Comparison of ENCODE assay signal across 18 cellular contexts in the genomic region with DNA sequence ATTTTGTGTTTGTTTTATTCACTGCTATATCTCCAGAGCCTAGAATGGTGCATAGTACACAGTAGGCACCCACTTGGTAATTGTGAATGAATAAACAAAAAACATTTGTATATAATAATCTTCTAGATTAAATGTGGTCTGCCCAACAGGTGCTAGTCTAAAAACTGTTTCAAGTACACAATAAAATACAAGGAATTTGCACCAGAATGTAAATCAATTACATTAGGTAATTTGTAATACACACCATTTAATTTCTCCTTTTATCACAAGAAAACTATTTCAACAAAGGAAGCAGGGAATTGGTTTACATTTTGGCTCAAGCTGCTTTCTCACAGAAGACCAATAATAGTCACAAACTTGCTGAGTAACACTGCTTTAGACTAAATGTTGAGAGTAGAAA. TPM values are rescaled to one million over a fixed set of nuclear protein-coding genes. Genes with fewer than 3 reads are reported as not detected.
DNase-seq lines count a peak whose midpoint lies in the region; FAIRE-seq and TF ChIP-seq lines count a peak whose summit lies in the region.
"Had no signal": no experiment of that assay in that cellular context is flagged by ENCODE, and none has a peak within 500 bp of the region (broad histone marks: within the 10 kb centered on the region; RNA-seq: fewer than 3 reads in every experiment).

No MANE protein-coding gene starts in this region.

- H3K27ac Mint-ChIP-seq in astrocyte (ENCODE audit: unreplicated experiment) (no peak overlapping the region), endodermal cell (no peak overlapping the region)
- H3K27ac Mint-ChIP-seq: CD4-positive, CD25-positive, alpha-beta regulatory T cell; IgD-negative memory B cell had no signal

- H3K27me3 ChIP-seq in astrocyte (ENCODE audit: insufficient read depth, low read length): no peaks in the 10 kb centered on the region
- no peaks in the 10 kb centered on the region for H3K27me3 ChIP-seq in endodermal cell (ENCODE audit: control insufficient read depth, insufficient read depth, low read length, poor library complexity, severe bottlenecking)

- H3K4me1 ChIP-seq in astrocyte (ENCODE audit: insufficient read depth, low read length) (no peaks in the 10 kb centered on the region), endodermal cell (ENCODE audit: control insufficient read depth, insufficient read depth, low read length) (no peaks in the 10 kb centered on the region)

- H2AFZ ChIP-seq in astrocyte (ENCODE audit: low read depth, low read length): no peak overlapping the region
- H2AFZ ChIP-seq: GM23248 had no signal

- in situ Hi-C loops in ACHN (cut with HindIII; ENCODE audit: low pct_ligation_motif_present, low pct_unique_long_range_greater_than_20kb, low sequenced_read_pairs): no loop called here

- DNase-seq in H4 (ENCODE audit: low spot score) (peak; percentile 20), NCI-H1105 (lab: John Stamatoyannopoulos, UW) (peak; percentile 36), astrocyte (ENCODE audit: low read depth) (peak; percentile 17), fibroblast of the aortic adventitia (ENCODE audit: low read depth) (peak; percentile 14), EL (no peak), ACHN (no peak), OCI-M1 (lab: John Stamatoyannopoulos, UW) (no peak), endodermal cell (no peak)
- DNase-seq: CD4-positive, CD25-positive, alpha-beta regulatory T cell; GM23248; NCI-H1417 treated with DMSO at 0.1 percent for 48 hours; NCI-H187; NCI-H69; SHP77 treated with DMSO at 0.1 percent for 48 hours had no signal

- TF ChIP-seq CTCF in astrocyte (IDR thresholded peaks at IDR 0.05; ENCODE audit: insufficient read depth, low read depth, low read length): no peak
- no peak for TF ChIP-seq CTCF in fibroblast of the aortic adventitia (IDR thresholded peaks at IDR 0.05; ENCODE audit: insufficient read depth, low read length)
- TF ChIP-seq CTCF in endodermal cell (conservative IDR thresholded peaks at IDR 0.05): no peak

- no peaks in the 10 kb centered on the region for H3K9me3 ChIP-seq in astrocyte (ENCODE audit: insufficient read depth, low read depth, low read length)
- no peaks in the 10 kb centered on the region for H3K9me3 ChIP-seq in endodermal cell (ENCODE audit: control insufficient read depth, low read length)

- H3K36me3 ChIP-seq in astrocyte (ENCODE audit: insufficient read depth, low read length) (no peaks in the 10 kb centered on the region), endodermal cell (ENCODE audit: control insufficient read depth, insufficient read depth, low read length) (no peaks in the 10 kb centered on the region)

- no peaks in the 10 kb centered on the region for H3K79me2 ChIP-seq in astrocyte (ENCODE audit: insufficient read depth, low read length)

- no peaks in the 10 kb centered on the region for H4K20me1 ChIP-seq in astrocyte (ENCODE audit: insufficient read depth, low read length)

- H3K27me3 Mint-ChIP-seq in astrocyte (ENCODE audit: low read depth, unreplicated experiment) (no peaks in the 10 kb centered on the region), endodermal cell (ENCODE audit: insufficient read depth) (no peaks in the 10 kb centered on the region)
- H3K27me3 Mint-ChIP-seq: CD4-positive, CD25-positive, alpha-beta regulatory T cell; IgD-negative memory B cell had no signal

- H3K9me3 Mint-ChIP-seq in astrocyte (ENCODE audit: unreplicated experiment) (no peaks in the 10 kb centered on the region), endodermal cell (no peaks in the 10 kb centered on the region)
- H3K9me3 Mint-ChIP-seq: IgD-negative memory B cell had no signal

- H3K4me3 ChIP-seq in astrocyte (ENCODE audit: insufficient read depth, low read depth, low read length): no peak overlapping the region
- no peak overlapping the region for H3K4me3 ChIP-seq in fibroblast of the aortic adventitia (ENCODE audit: low read depth, low read length)
- H3K4me3 ChIP-seq in endodermal cell (ENCODE audit: low read length): no peak overlapping the region
- H3K4me3 ChIP-seq: GM23248, SK-N-MC had no signal

- no peaks in the 10 kb centered on the region for H3K36me3 Mint-ChIP-seq in astrocyte (ENCODE audit: low read depth, unreplicated experiment)
- peaks cover 3% of the 10 kb centered on the region for H3K36me3 Mint-ChIP-seq in endodermal cell (ENCODE audit: low read depth)

- H3K4me2 ChIP-seq in astrocyte (ENCODE audit: low read length): no peak overlapping the region

- H3K4me3 Mint-ChIP-seq in astrocyte (ENCODE audit: unreplicated experiment) (no peak overlapping the region), endodermal cell (no peak overlapping the region)
- H3K4me3 Mint-ChIP-seq: CD4-positive, CD25-positive, alpha-beta regulatory T cell; IgD-negative memory B cell had no signal

- H3K4me1 Mint-ChIP-seq in astrocyte (ENCODE audit: low read depth, unreplicated experiment) (peaks cover 13% of the 10 kb centered on the region), endodermal cell (peaks cover 6% of the 10 kb centered on the region)
- H3K4me1 Mint-ChIP-seq: IgD-negative memory B cell had no signal

- H3K9ac ChIP-seq in astrocyte (ENCODE audit: low read length) (no peak overlapping the region), endodermal cell (ENCODE audit: extremely low read depth, low read length, poor library complexity, severe bottlenecking) (no peak overlapping the region)
- H3K9ac ChIP-seq: GM23248 had no signal

- no peak overlapping the region for H3K27ac ChIP-seq in astrocyte (ENCODE audit: low read depth, low read length)
- H3K27ac ChIP-seq in endodermal cell (ENCODE audit: low read depth, low read length): no peak overlapping the region
- H3K27ac ChIP-seq: GM23248, RWPE1, SK-N-MC had no signal

- FAIRE-seq in astrocyte (lab: Jason Lieb, UNC): peak; percentile 17
- FAIRE-seq: A204.1 had no signal

RNA-seq across cellular contexts. Expression of a gene that starts 22.1 kb away (rescaled TPM):
- total RNA-seq in H4 (2014; rRNA removed; shearing (Covaris generic)): 18.3 and 37.7 TPM in 2 replicates
- total RNA-seq in astrocyte: 26.1 and 32.6 TPM in 2 replicates
- 0.74 and 5.8 TPM in 2 replicates for total RNA-seq in fibroblast of the aortic adventitia (ENCODE audit: low replicate concordance)
- under 1 TPM; 0.18 to 0.26 TPM for total RNA-seq in endodermal cell
- 2.5 TPM for polyA plus RNA-seq in endodermal cell (2013, experiment 1 of 2)
- polyA plus RNA-seq in endodermal cell (2013, experiment 2 of 2): 3.0 TPM

RNA-seq across cellular contexts. Expression of a gene that starts 27.5 kb away (rescaled TPM):
- 5.9 and 7.5 TPM in 2 replicates for total RNA-seq in H4 (2014; rRNA removed; shearing (Covaris generic))
- total RNA-seq in astrocyte (11.7 and 12.4 TPM in 2 replicates), fibroblast of the aortic adventitia (ENCODE audit: low replicate concordance) (10.6 and 13.4 TPM in 2 replicates), endodermal cell (10 to 100 TPM; 32.4 to 34.7 TPM)
- 22.9 TPM for polyA plus RNA-seq in endodermal cell (2013, experiment 1 of 2)
- polyA plus RNA-seq in endodermal cell (2013, experiment 2 of 2): 26.2 TPM

Comparison
In these comparisons a context has a peak if more than half of its experiments do, and no peak if none do; other contexts are left out.
1. DNase-seq: peak in H4 (single experiment), NCI-H1105 (single experiment), astrocyte (single experiment) and fibroblast of the aortic adventitia (single experiment); none in EL (single experiment), ACHN (single experiment), OCI-M1 (single experiment) and endodermal cell (single experiment).